Comparison of ENCODE assay signal across 30 cellular contexts in the genomic region with DNA sequence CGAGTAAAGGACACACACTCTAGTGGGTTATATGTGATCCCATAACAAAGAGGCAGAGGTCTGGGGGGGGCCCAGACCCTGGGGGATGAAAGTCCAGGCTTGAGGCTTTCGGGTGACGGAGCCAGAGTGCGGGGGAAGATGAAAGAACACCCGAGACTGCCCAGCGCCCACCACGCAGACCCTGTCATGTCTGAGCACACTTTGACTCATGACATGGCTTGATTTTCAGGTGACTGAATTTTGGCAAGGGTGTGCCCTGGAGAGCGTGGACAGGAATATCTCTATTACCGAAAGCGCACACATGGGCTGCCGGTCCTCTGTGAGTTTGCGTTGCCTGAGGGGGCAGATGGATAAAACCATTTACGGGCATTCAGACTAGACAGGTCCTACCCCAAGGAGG.
"Had no signal": no experiment of that assay in that cellular context is flagged by ENCODE, and none has a peak within 500 bp of the region (broad histone marks: within the 10 kb centered on the region; RNA-seq: fewer than 3 reads in every experiment).

No MANE protein-coding gene starts in this region.

- H3K36me3 Mint-ChIP-seq: activated naive CD4-positive, alpha-beta T cell treated with anti-CD3 and anti-CD28 coated beads, Interleukin-2, amount 50 U/mL, for 24 hours; activated naive CD8-positive, alpha-beta T cell treated with anti-CD3 and anti-CD28 coated beads, Interleukin-2, amount 10 ng/mL, durations not matched to agents 7 days and 5 days had no signal

- H3K9me3 Mint-ChIP-seq: activated naive CD4-positive, alpha-beta T cell treated with anti-CD3 and anti-CD28 coated beads, Interleukin-2, amount 50 U/mL, for 24 hours; activated naive CD8-positive, alpha-beta T cell treated with anti-CD3 and anti-CD28 coated beads, Interleukin-2, amount 10 ng/mL, durations not matched to agents 7 days and 5 days; T-helper 1 cell treated with Interleukin-12 subunit alpha and Interleukin-12 subunit beta and Interleukin-4 antibody, amounts not matched to agents 30 μg/mL and 1 μg/mL, for 36 hours; T-helper 2 cell treated with Interferon-gamma antibody and Interleukin-4, amounts not matched to agents 5 μg/mL and 100 μg/mL, for 36 hours had no signal

- H3K4me3 ChIP-seq: ascending aorta, cardiac muscle cell, MG63, SJSA1 had no signal

- H3K9me3 ChIP-seq: ascending aorta, MG63, SK-N-SH had no signal

- H3K27ac ChIP-seq: ascending aorta, cardiac muscle cell, SJSA1 had no signal

- ATAC-seq: activated CD4-positive, alpha-beta T cell treated with anti-CD3 and anti-CD28 coated beads for 36 hours; activated CD4-positive, CD25-positive, alpha-beta regulatory T cell treated with anti-CD3 and anti-CD28 coated beads, Interleukin-2, amount 50 U/mL, for 24 hours; activated CD8-positive, alpha-beta T cell treated with anti-CD3 and anti-CD28 coated beads, Interleukin-2, amount 10 ng/mL, durations not matched to agents 7 days and 5 days; Panc1 had no signal

- H3K4me1 Mint-ChIP-seq: activated CD4-positive, alpha-beta T cell treated with anti-CD3 and anti-CD28 coated beads for 36 hours; activated CD4-positive, alpha-beta T cell treated with anti-CD3 and anti-CD28 coated beads, Interleukin-2, amount 10 ng/mL, durations not matched to agents 7 days and 5 days; activated naive CD4-positive, alpha-beta T cell treated with anti-CD3 and anti-CD28 coated beads, Interleukin-2, amount 50 U/mL, for 24 hours; activated naive CD8-positive, alpha-beta T cell treated with anti-CD3 and anti-CD28 coated beads, Interleukin-2, amount 10 ng/mL, durations not matched to agents 7 days and 5 days had no signal

- H3K4me3 Mint-ChIP-seq: activated CD4-positive, alpha-beta T cell treated with anti-CD3 and anti-CD28 coated beads for 36 hours; activated CD4-positive, alpha-beta T cell treated with anti-CD3 and anti-CD28 coated beads, Interleukin-2, amount 10 ng/mL, durations not matched to agents 7 days and 5 days; activated CD8-positive, alpha-beta T cell treated with anti-CD3 and anti-CD28 coated beads, Interleukin-2, amount 10 ng/mL, durations not matched to agents 7 days and 5 days; activated naive CD4-positive, alpha-beta T cell treated with anti-CD3 and anti-CD28 coated beads, Interleukin-2, amount 50 U/mL, for 24 hours; activated naive CD8-positive, alpha-beta T cell treated with anti-CD3 and anti-CD28 coated beads, Interleukin-2, amount 10 ng/mL, durations not matched to agents 7 days and 5 days; activated T-cell treated with anti-CD3 and anti-CD28 coated beads, Interleukin-2, amount 50 U/mL, for 24 hours; T-helper 1 cell treated with Interleukin-12 subunit alpha and Interleukin-12 subunit beta and Interleukin-4 antibody, amounts not matched to agents 30 μg/mL and 1 μg/mL, for 36 hours; T-helper 2 cell treated with Interferon-gamma antibody and Interleukin-4, amounts not matched to agents 5 μg/mL and 100 μg/mL, for 36 hours had no signal

- H3K36me3 ChIP-seq: ascending aorta, cardiac muscle cell, MG63, SJSA1 had no signal

- H3K27me3 ChIP-seq: ascending aorta, MG63 had no signal

- H3K4me1 ChIP-seq: ascending aorta, SJSA1 had no signal

- H3K9ac ChIP-seq: SK-N-SH had no signal

- DNase-seq: activated CD4-positive, alpha-beta T cell treated with anti-CD3 and anti-CD28 coated beads for 36 hours; activated CD4-positive, alpha-beta T cell treated with anti-CD3 and anti-CD28 coated beads, Interleukin-2, amount 10 ng/mL, durations not matched to agents 7 days and 5 days; activated CD4-positive, alpha-beta T cell treated with anti-CD3 and anti-CD28 coated beads, Interleukin-2, amount 50 U/mL, for 48 hours; activated CD8-positive, alpha-beta T cell treated with anti-CD3 and anti-CD28 coated beads, Interleukin-2, amount 10 ng/mL, durations not matched to agents 7 days and 5 days; activated gamma-delta T cell; activated naive CD4-positive, alpha-beta T cell treated with Interleukin-2 at 50 U/mL for 16 hours; activated naive CD8-positive, alpha-beta T cell treated with anti-CD3 and anti-CD28 coated beads, Interleukin-2, amount 10 ng/mL, durations not matched to agents 7 days and 5 days; activated T-cell treated with anti-CD3 and anti-CD28 coated beads, Interleukin-2, amount 50 U/mL, for 24 hours; amygdala; Kasumi-1; KG1; MG63; NCI-H1048; NCI-H1105 treated with DMSO at 0.1 percent for 48 hours; NCI-H1436; NCI-H1694 treated with DMSO at 0.1 percent for 48 hours; NCI-H2029; NCI-H345; NCI-H524 treated with DMSO at 0.1 percent for 48 hours; SHP77; SK-N-SH had no signal

- H3K27ac Mint-ChIP-seq: activated CD4-positive, alpha-beta T cell treated with anti-CD3 and anti-CD28 coated beads for 36 hours; activated CD4-positive, alpha-beta T cell treated with anti-CD3 and anti-CD28 coated beads, Interleukin-2, amount 10 ng/mL, durations not matched to agents 7 days and 5 days; activated CD8-positive, alpha-beta T cell treated with anti-CD3 and anti-CD28 coated beads, Interleukin-2, amount 10 ng/mL, durations not matched to agents 7 days and 5 days; activated naive CD4-positive, alpha-beta T cell treated with anti-CD3 and anti-CD28 coated beads, Interleukin-2, amount 50 U/mL, for 24 hours; activated naive CD8-positive, alpha-beta T cell treated with anti-CD3 and anti-CD28 coated beads, Interleukin-2, amount 10 ng/mL, durations not matched to agents 7 days and 5 days; activated T-cell treated with anti-CD3 and anti-CD28 coated beads, Interleukin-2, amount 50 U/mL, for 24 hours; activated T-helper 2 cell treated with anti-CD3 and anti-CD28 coated beads, Interferon-gamma antibody, Interleukin-2, Interleukin-4, amounts not matched to agents 10 μg/mL and 5 μg/mL and 100 μg/mL, durations not matched to agents 14 hours and 24 hours and 36 hours; T-helper 1 cell treated with Interleukin-12 subunit alpha and Interleukin-12 subunit beta and Interleukin-4 antibody, amounts not matched to agents 30 μg/mL and 1 μg/mL, for 36 hours; T-helper 2 cell treated with Interferon-gamma antibody and Interleukin-4, amounts not matched to agents 5 μg/mL and 100 μg/mL, for 36 hours had no signal

- H3K4me2 ChIP-seq: SK-N-SH had no signal

- H3K27me3 Mint-ChIP-seq: activated CD4-positive, alpha-beta T cell treated with anti-CD3 and anti-CD28 coated beads, Interleukin-2, amount 10 ng/mL, durations not matched to agents 7 days and 5 days had no signal
